In the genomic region with DNA sequence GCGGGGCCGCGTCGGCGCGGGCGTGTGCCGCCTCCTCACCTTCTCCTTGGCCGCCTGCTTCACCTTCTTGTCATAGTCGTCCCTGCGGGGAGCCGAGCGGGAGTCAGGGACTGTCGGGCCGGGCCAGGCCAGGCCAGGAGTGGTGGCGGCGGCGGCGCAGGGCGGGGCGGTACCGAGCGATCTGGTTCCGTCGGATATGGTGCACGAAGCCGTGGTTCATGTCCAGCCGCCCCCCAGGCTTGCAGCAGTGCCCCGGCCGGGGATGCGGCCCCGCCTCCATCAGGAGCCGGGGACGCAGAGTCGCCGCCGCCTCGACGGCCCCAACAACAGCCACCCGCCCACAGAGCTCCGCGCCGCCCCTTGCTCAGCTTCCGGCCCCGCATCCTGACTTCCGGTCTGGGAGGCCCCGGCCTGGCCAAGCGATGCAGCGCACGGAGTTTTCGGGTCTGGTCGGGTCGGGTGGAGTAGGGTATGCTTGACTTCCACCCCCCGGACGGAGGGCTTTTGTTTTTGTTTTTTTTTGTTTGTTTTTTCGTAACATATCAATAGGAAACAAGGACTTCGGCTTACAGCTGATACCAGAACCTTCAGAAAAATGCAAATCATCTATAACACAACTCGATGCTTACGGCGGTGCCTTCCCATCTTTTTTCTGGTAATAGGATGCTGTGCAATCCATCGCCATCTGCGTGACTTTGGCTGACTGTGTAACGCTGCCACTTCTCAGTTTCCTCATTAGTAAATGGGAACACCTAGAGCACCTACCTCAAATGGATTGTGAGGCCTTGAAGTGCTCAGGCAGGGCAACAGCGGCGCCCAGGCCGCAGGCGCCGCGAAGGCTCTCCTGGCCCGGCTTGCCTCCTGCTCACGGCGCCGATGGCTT, we compare ENCODE assay signal across 1 cellular context.
A peak's percentile ranks its signal among the peaks of the same experiment; 100 is the strongest.
TF ChIP-seq lines count a peak whose summit lies in the region.

A gene with protein sequence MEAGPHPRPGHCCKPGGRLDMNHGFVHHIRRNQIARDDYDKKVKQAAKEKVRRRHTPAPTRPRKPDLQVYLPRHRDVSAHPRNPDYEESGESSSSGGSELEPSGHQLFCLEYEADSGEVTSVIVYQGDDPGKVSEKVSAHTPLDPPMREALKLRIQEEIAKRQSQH (minus strand): TSS at position 362 of the 883 bp plus-strand sequence. CDS start 82 bp downstream, at position 280.

TF ChIP-seq in K562, 482 proteins besides CTCF, POLR2A, EP300 and RAD21 (continued from another document and continues in another):
- TF ChIP-seq, protein P1, sequence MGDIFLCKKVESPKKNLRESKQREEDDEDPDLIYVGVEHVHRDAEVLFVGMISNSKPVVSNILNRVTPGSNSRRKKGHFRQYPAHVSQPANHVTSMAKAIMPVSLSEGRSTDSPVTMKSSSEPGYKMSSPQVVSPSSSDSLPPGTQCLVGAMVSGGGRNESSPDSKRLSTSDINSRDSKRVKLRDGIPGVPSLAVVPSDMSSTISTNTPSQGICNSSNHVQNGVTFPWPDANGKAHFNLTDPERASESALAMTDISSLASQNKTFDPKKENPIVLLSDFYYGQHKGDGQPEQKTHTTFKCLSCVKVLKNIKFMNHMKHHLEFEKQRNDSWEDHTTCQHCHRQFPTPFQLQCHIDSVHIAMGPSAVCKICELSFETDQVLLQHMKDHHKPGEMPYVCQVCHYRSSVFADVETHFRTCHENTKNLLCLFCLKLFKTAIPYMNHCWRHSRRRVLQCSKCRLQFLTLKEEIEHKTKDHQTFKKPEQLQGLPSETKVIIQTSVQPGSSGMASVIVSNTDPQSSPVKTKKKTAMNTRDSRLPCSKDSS (IDR thresholded peaks at IDR 0.05; ENCODE audit: low read depth, partially characterized antibody), result no peak
- TF ChIP-seq TSC22D4 (tag; IDR thresholded peaks at IDR 0.05) (no peak), RBM34 (IDR thresholded peaks at IDR 0.05; ENCODE audit: borderline replicate concordance, insufficient read depth, low read length) (no peak), TEAD1 (CRISPR knock-in tag; IDR thresholded peaks at IDR 0.05) (no peak), STAT5A (IDR thresholded peaks at IDR 0.05; ENCODE audit: borderline replicate concordance, low read length) (no peak), PURB (CRISPR knock-in tag; IDR thresholded peaks at IDR 0.05; ENCODE audit: low read depth) (no peak), ZNF431 (CRISPR knock-in tag; IDR thresholded peaks at IDR 0.05) (no peak), BHLHE40 (IDR thresholded peaks at IDR 0.05; ENCODE audit: low read length) (no peak), SIRT6 (IDR thresholded peaks at IDR 0.05; ENCODE audit: low read depth, low read length) (no peak), TARDBP (IDR thresholded peaks at IDR 0.05) (no peak), ZNF212 (CRISPR knock-in tag; IDR thresholded peaks at IDR 0.05) (no peak), RFX7 (CRISPR knock-in tag; IDR thresholded peaks at IDR 0.05) (no peak), U2AF1 (optimal IDR thresholded peaks at IDR 0.05; ENCODE audit: low read depth, low read length) (no peak), KAT2B (IDR thresholded peaks at IDR 0.05; ENCODE audit: low read depth, low read length) (no peak), HEY1 (CRISPR knock-in tag; IDR thresholded peaks at IDR 0.05; ENCODE audit: borderline replicate concordance) (no peak), ATF7 (IDR thresholded peaks at IDR 0.05) (no peak; the same call in 1 of the 2 replicates), RBM17 (IDR thresholded peaks at IDR 0.05; ENCODE audit: borderline replicate concordance, low read depth, low read length) (no peak), NFATC3 (IDR thresholded peaks at IDR 0.05) (0 out of 2 replicates have a peak, but pooled peaks have one; percentile 56), HOXB6 (CRISPR knock-in tag; IDR thresholded peaks at IDR 0.05; ENCODE audit: borderline replicate concordance) (no peak), NEUROD1 (IDR thresholded peaks at IDR 0.05; ENCODE audit: borderline replicate concordance, low read depth, low read length, partially characterized antibody) (peak; percentile 64), RBM15 (IDR thresholded peaks at IDR 0.05; ENCODE audit: insufficient read depth, low read length) (no peak), ZNF436 (CRISPR knock-in tag; IDR thresholded peaks at IDR 0.05) (no peak), ZNF785 (CRISPR knock-in tag; IDR thresholded peaks at IDR 0.05) (no peak), SREBF1 (IDR thresholded peaks at IDR 0.05; ENCODE audit: borderline replicate concordance, low read depth, low read length) (no peak), RBFOX2 (IDR thresholded peaks at IDR 0.05; ENCODE audit: low read depth, low read length) (peak; percentile 97), NUFIP1 (IDR thresholded peaks at IDR 0.05; ENCODE audit: partially characterized antibody) (no peak), CHD1 (IDR thresholded peaks at IDR 0.05; ENCODE audit: low read length) (peak; percentile 61), HIVEP1 (CRISPR knock-in tag; IDR thresholded peaks at IDR 0.05) (no peak), NFIC (IDR thresholded peaks at IDR 0.05) (peak; percentile 65)
- TF ChIP-seq, protein P2, sequence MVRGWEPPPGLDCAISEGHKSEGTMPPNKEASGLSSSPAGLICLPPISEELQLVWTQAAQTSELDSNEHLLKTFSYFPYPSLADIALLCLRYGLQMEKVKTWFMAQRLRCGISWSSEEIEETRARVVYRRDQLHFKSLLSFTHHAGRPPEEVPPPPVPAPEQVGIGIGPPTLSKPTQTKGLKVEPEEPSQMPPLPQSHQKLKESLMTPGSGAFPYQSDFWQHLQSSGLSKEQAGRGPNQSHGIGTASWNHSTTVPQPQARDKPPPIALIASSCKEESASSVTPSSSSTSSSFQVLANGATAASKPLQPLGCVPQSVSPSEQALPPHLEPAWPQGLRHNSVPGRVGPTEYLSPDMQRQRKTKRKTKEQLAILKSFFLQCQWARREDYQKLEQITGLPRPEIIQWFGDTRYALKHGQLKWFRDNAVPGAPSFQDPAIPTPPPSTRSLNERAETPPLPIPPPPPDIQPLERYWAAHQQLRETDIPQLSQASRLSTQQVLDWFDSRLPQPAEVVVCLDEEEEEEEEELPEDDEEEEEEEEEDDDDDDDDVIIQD (CRISPR knock-in tag; IDR thresholded peaks at IDR 0.05), result no peak
- TF ChIP-seq, protein P3, sequence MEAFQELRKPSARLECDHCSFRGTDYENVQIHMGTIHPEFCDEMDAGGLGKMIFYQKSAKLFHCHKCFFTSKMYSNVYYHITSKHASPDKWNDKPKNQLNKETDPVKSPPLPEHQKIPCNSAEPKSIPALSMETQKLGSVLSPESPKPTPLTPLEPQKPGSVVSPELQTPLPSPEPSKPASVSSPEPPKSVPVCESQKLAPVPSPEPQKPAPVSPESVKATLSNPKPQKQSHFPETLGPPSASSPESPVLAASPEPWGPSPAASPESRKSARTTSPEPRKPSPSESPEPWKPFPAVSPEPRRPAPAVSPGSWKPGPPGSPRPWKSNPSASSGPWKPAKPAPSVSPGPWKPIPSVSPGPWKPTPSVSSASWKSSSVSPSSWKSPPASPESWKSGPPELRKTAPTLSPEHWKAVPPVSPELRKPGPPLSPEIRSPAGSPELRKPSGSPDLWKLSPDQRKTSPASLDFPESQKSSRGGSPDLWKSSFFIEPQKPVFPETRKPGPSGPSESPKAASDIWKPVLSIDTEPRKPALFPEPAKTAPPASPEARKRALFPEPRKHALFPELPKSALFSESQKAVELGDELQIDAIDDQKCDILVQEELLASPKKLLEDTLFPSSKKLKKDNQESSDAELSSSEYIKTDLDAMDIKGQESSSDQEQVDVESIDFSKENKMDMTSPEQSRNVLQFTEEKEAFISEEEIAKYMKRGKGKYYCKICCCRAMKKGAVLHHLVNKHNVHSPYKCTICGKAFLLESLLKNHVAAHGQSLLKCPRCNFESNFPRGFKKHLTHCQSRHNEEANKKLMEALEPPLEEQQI (IDR thresholded peaks at IDR 0.05), result no peak
- TF ChIP-seq, protein P4, sequence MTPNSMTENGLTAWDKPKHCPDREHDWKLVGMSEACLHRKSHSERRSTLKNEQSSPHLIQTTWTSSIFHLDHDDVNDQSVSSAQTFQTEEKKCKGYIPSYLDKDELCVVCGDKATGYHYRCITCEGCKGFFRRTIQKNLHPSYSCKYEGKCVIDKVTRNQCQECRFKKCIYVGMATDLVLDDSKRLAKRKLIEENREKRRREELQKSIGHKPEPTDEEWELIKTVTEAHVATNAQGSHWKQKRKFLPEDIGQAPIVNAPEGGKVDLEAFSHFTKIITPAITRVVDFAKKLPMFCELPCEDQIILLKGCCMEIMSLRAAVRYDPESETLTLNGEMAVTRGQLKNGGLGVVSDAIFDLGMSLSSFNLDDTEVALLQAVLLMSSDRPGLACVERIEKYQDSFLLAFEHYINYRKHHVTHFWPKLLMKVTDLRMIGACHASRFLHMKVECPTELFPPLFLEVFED (CRISPR knock-in tag; conservative IDR thresholded peaks at IDR 0.05), result no peak
- TF ChIP-seq, protein P5, sequence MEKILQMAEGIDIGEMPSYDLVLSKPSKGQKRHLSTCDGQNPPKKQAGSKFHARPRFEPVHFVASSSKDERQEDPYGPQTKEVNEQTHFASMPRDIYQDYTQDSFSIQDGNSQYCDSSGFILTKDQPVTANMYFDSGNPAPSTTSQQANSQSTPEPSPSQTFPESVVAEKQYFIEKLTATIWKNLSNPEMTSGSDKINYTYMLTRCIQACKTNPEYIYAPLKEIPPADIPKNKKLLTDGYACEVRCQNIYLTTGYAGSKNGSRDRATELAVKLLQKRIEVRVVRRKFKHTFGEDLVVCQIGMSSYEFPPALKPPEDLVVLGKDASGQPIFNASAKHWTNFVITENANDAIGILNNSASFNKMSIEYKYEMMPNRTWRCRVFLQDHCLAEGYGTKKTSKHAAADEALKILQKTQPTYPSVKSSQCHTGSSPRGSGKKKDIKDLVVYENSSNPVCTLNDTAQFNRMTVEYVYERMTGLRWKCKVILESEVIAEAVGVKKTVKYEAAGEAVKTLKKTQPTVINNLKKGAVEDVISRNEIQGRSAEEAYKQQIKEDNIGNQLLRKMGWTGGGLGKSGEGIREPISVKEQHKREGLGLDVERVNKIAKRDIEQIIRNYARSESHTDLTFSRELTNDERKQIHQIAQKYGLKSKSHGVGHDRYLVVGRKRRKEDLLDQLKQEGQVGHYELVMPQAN (IDR thresholded peaks at IDR 0.05; ENCODE audit: borderline replicate concordance), result no peak; the same call in 1 of the 2 replicates
- TF ChIP-seq, protein P6, sequence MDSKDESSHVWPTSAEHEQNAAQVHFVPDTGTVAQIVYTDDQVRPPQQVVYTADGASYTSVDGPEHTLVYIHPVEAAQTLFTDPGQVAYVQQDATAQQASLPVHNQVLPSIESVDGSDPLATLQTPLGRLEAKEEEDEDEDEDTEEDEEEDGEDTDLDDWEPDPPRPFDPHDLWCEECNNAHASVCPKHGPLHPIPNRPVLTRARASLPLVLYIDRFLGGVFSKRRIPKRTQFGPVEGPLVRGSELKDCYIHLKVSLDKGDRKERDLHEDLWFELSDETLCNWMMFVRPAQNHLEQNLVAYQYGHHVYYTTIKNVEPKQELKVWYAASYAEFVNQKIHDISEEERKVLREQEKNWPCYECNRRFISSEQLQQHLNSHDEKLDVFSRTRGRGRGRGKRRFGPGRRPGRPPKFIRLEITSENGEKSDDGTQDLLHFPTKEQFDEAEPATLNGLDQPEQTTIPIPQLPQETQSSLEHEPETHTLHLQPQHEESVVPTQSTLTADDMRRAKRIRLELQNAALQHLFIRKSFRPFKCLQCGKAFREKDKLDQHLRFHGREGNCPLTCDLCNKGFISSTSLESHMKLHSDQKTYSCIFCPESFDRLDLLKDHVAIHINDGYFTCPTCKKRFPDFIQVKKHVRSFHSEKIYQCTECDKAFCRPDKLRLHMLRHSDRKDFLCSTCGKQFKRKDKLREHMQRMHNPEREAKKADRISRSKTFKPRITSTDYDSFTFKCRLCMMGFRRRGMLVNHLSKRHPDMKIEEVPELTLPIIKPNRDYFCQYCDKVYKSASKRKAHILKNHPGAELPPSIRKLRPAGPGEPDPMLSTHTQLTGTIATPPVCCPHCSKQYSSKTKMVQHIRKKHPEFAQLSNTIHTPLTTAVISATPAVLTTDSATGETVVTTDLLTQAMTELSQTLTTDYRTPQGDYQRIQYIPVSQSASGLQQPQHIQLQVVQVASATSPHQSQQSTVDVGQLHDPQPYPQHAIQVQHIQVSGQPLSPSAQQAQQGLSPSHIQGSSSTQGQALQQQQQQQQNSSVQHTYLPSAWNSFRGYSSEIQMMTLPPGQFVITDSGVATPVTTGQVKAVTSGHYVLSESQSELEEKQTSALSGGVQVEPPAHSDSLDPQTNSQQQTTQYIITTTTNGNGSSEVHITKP (IDR thresholded peaks at IDR 0.05; ENCODE audit: partially characterized antibody), result no peak
- TF ChIP-seq, protein P7, sequence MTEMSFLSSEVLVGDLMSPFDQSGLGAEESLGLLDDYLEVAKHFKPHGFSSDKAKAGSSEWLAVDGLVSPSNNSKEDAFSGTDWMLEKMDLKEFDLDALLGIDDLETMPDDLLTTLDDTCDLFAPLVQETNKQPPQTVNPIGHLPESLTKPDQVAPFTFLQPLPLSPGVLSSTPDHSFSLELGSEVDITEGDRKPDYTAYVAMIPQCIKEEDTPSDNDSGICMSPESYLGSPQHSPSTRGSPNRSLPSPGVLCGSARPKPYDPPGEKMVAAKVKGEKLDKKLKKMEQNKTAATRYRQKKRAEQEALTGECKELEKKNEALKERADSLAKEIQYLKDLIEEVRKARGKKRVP (CRISPR knock-in tag; IDR thresholded peaks at IDR 0.05), result no peak
- TF ChIP-seq, protein P8, sequence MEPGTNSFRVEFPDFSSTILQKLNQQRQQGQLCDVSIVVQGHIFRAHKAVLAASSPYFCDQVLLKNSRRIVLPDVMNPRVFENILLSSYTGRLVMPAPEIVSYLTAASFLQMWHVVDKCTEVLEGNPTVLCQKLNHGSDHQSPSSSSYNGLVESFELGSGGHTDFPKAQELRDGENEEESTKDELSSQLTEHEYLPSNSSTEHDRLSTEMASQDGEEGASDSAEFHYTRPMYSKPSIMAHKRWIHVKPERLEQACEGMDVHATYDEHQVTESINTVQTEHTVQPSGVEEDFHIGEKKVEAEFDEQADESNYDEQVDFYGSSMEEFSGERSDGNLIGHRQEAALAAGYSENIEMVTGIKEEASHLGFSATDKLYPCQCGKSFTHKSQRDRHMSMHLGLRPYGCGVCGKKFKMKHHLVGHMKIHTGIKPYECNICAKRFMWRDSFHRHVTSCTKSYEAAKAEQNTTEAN (CRISPR knock-in tag; IDR thresholded peaks at IDR 0.05), result no peak
- TF ChIP-seq, protein P9, sequence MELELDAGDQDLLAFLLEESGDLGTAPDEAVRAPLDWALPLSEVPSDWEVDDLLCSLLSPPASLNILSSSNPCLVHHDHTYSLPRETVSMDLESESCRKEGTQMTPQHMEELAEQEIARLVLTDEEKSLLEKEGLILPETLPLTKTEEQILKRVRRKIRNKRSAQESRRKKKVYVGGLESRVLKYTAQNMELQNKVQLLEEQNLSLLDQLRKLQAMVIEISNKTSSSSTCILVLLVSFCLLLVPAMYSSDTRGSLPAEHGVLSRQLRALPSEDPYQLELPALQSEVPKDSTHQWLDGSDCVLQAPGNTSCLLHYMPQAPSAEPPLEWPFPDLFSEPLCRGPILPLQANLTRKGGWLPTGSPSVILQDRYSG (tag; conservative IDR thresholded peaks at IDR 0.05; ENCODE audit: low read depth), result no peak
- TF ChIP-seq, protein P10, sequence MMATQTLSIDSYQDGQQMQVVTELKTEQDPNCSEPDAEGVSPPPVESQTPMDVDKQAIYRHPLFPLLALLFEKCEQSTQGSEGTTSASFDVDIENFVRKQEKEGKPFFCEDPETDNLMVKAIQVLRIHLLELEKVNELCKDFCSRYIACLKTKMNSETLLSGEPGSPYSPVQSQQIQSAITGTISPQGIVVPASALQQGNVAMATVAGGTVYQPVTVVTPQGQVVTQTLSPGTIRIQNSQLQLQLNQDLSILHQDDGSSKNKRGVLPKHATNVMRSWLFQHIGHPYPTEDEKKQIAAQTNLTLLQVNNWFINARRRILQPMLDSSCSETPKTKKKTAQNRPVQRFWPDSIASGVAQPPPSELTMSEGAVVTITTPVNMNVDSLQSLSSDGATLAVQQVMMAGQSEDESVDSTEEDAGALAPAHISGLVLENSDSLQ (IDR thresholded peaks at IDR 0.05), result no peak
